7 cellular contexts compared by ENCODE assay signal in genomic region chr7:7917593-7917992, GRCh38.
"Had no signal": no experiment of that assay in that cellular context is flagged by ENCODE, and none has a peak within 500 bp of the region (broad histone marks: within the 10 kb centered on the region; RNA-seq: fewer than 3 reads in every experiment).

No MANE protein-coding gene starts in this region.

- DNase-seq: H9, HCEC 1CT, KBM-7 had no signal

- H3K4me3 Mint-ChIP-seq: GM23338, H9 had no signal

- FAIRE-seq: H1, H54, HTR-8/SVneo had no signal

- H2AFZ ChIP-seq: GM23338 had no signal

- H3K9me3 Mint-ChIP-seq: GM23338, H9 had no signal

- ATAC-seq: GM23338 had no signal

- H3K27ac Mint-ChIP-seq: GM23338, H9 had no signal

- H3K4me3 ChIP-seq: GM23338 had no signal
